Comparison of ENCODE assay signal across 14 cellular contexts in genomic region chr9:124278054-124278540, GRCh38. TPM values are rescaled to one million over a fixed set of nuclear protein-coding genes. Genes with fewer than 3 reads are reported as not detected.
DNase-seq lines count a peak whose midpoint lies in the region; ATAC-seq and TF ChIP-seq lines count a peak whose summit lies in the region.
"Had no signal": no experiment of that assay in that cellular context is flagged by ENCODE, and none has a peak within 500 bp of the region (broad histone marks: within the 10 kb centered on the region; RNA-seq: fewer than 3 reads in every experiment).

No MANE protein-coding gene starts in this region.

- no peak overlapping the region for H4K8ac ChIP-seq in mesenchymal stem cell (ENCODE audit: low read length)

- POLR2A ChIA-PET in A673 (lab: Charles Lee; ENCODE audit: low non-redundant PET), result no interaction called here

- TF ChIP-seq CTCF in A673 (conservative IDR thresholded peaks at IDR 0.05; ENCODE audit: low read depth, low read length), result no peak
- TF ChIP-seq CTCF in GM23338 (conservative IDR thresholded peaks at IDR 0.05; ENCODE audit: low read depth in 2 of 2), result no peak

- no peak overlapping the region for H3K4me3 Mint-ChIP-seq in GM23338
- no peak overlapping the region for H3K4me3 Mint-ChIP-seq in activated T-helper 17 cell treated with anti-CD3 and anti-CD28 coated beads, Interleukin-2, amount 50 U/mL, for 72 hours
- H3K4me3 Mint-ChIP-seq: activated CD4-positive, alpha-beta memory T cell treated with anti-CD3 and anti-CD28 coated beads, Interleukin-2, amount 10 ng/mL, durations not matched to agents 7 days and 5 days had no signal

- peaks cover 29% of the 10 kb centered on the region for H3K4me1 ChIP-seq in A673 (ENCODE audit: insufficient read depth, low read length, poor library complexity, severe bottlenecking)
- H3K4me1 ChIP-seq in GM23338 (ENCODE audit: insufficient read depth), result no peaks in the 10 kb centered on the region
- peaks cover 62% of the 10 kb centered on the region for H3K4me1 ChIP-seq in mesenchymal stem cell (ENCODE audit: control insufficient read depth, insufficient read depth, low read depth, low read length)

- no peak overlapping the region for H2BK5ac ChIP-seq in mesenchymal stem cell (ENCODE audit: low read depth, low read length, poor library complexity, severe bottlenecking)

- no peak overlapping the region for H3K4me2 ChIP-seq in GM23338
- no peak overlapping the region for H3K4me2 ChIP-seq in mesenchymal stem cell (ENCODE audit: low read length, poor library complexity, severe bottlenecking)

- peak overlapping the region in 1 of 2 experiments; percentile 4 for H2BK12ac ChIP-seq in mesenchymal stem cell (ENCODE audit: low read length in 2 of 2)

- H3K4me1 Mint-ChIP-seq in GM23338, result peaks cover 12% of the 10 kb centered on the region
- no peaks in the 10 kb centered on the region for H3K4me1 Mint-ChIP-seq in activated T-helper 17 cell treated with anti-CD3 and anti-CD28 coated beads, Interleukin-2, amount 50 U/mL, for 72 hours

- H3K27me3 ChIP-seq in A673 (replicated peaks; ENCODE audit: insufficient read depth, low read depth, low read length, poor library complexity) (no peaks in the 10 kb centered on the region), GM23338 (ENCODE audit: insufficient read depth) (no peaks in the 10 kb centered on the region), mesenchymal stem cell (ENCODE audit: control insufficient read depth in 1 of 2, insufficient read depth in 1 of 2, low read length in 2 of 2) (no peaks in the 10 kb centered on the region)

- H2BK120ac ChIP-seq in mesenchymal stem cell (ENCODE audit: low read depth, low read length), result no peak overlapping the region

- WGBS in mesenchymal stem cell, result 90% methylated on average over 18 of the region's 18 CpGs

- H3K36me3 Mint-ChIP-seq in GM23338 (ENCODE audit: low read depth), result no peaks in the 10 kb centered on the region
- no peaks in the 10 kb centered on the region for H3K36me3 Mint-ChIP-seq in activated T-helper 17 cell treated with anti-CD3 and anti-CD28 coated beads, Interleukin-2, amount 50 U/mL, for 72 hours (ENCODE audit: low read depth)

- in situ Hi-C loops in ACHN (cut with HindIII; ENCODE audit: low pct_ligation_motif_present, low pct_unique_long_range_greater_than_20kb, low sequenced_read_pairs), result no loop called here

- H3K9me3 Mint-ChIP-seq in GM23338, result no peaks in the 10 kb centered on the region
- no peaks in the 10 kb centered on the region for H3K9me3 Mint-ChIP-seq in activated T-helper 17 cell treated with anti-CD3 and anti-CD28 coated beads, Interleukin-2, amount 50 U/mL, for 72 hours
- H3K9me3 Mint-ChIP-seq: activated CD4-positive, alpha-beta memory T cell treated with anti-CD3 and anti-CD28 coated beads, Interleukin-2, amount 10 ng/mL, durations not matched to agents 7 days and 5 days had no signal

- peaks cover 7% of the 10 kb centered on the region for H3K79me2 ChIP-seq in GM23338 (replicated peaks; ENCODE audit: insufficient read depth)

- CTCF ChIA-PET in A673 (lab: Charles Lee), result no interaction called here

- peak overlapping the region; percentile 6; the same call in 1 of the 2 replicates for H3K27ac Mint-ChIP-seq in GM23338
- H3K27ac Mint-ChIP-seq in activated T-helper 17 cell treated with anti-CD3 and anti-CD28 coated beads, Interleukin-2, amount 50 U/mL, for 72 hours, result no peak overlapping the region
- H3K27ac Mint-ChIP-seq: activated CD4-positive, alpha-beta memory T cell treated with anti-CD3 and anti-CD28 coated beads, Interleukin-2, amount 10 ng/mL, durations not matched to agents 7 days and 5 days had no signal

- H3K9me3 ChIP-seq in A673 (ENCODE audit: low read depth, low read length, poor library complexity, severe bottlenecking) (no peaks in the 10 kb centered on the region), mesenchymal stem cell (ENCODE audit: control insufficient read depth, low read length) (no peaks in the 10 kb centered on the region)

- H4K91ac ChIP-seq in mesenchymal stem cell (ENCODE audit: low read length), result peak overlapping the region; percentile 60

- H3K27ac ChIP-seq in A673 (ENCODE audit: low read depth, low read length, poor library complexity, severe bottlenecking) (peak overlapping the region; percentile 24), GM23338 (ENCODE audit: low read depth) (no peak overlapping the region), mesenchymal stem cell (ENCODE audit: low read length, poor library complexity, severe bottlenecking) (no peak overlapping the region)

- H4K20me1 ChIP-seq in GM23338 (replicated peaks; ENCODE audit: insufficient read depth), result peaks cover under 1% of the 10 kb centered on the region; the same call in 1 of the 2 replicates

- H2AFZ ChIP-seq in GM23338 (no peak overlapping the region), mesenchymal stem cell (ENCODE audit: low read depth, low read length) (no peak overlapping the region)

- H3K9ac ChIP-seq in mesenchymal stem cell (ENCODE audit: low read length), result no peak overlapping the region

- H2BK15ac ChIP-seq in mesenchymal stem cell (ENCODE audit: low read depth, poor library complexity, severe bottlenecking), result peak overlapping the region; percentile 55

- H3K14ac ChIP-seq in mesenchymal stem cell (ENCODE audit: low read length in 2 of 2), result peak overlapping the region in 1 of 2 experiments; percentile 93

- H3K4ac ChIP-seq in mesenchymal stem cell (ENCODE audit: low read depth in 1 of 2, low read length in 2 of 2), result peak overlapping the region in 1 of 2 experiments; percentile 63

- H3K4me3 ChIP-seq in A673 (ENCODE audit: low read depth, low read length, poor library complexity, severe bottlenecking) (no peak overlapping the region), GM23338 (no peak overlapping the region), mesenchymal stem cell (ENCODE audit: insufficient read depth in 1 of 2, low read depth in 1 of 2, low read length in 2 of 2) (no peak overlapping the region)

- DNase-seq in A673 (ENCODE audit: low spot score) (no peak), GM23338 (ENCODE audit: low spot score) (no peak), mesenchymal stem cell (peak; percentile 59), foreskin melanocyte (no peak), Kasumi-1 (lab: John Stamatoyannopoulos, UW) (no peak), ACHN (no peak), left ventricle myocardium superior (no peak)
- DNase-seq: activated CD4-positive, alpha-beta memory T cell treated with anti-CD3 and anti-CD28 coated beads, Interleukin-2, amount 10 ng/mL, durations not matched to agents 7 days and 5 days; activated effector memory CD4-positive, alpha-beta T cell treated with anti-CD3 and anti-CD28 coated beads, Interleukin-2, amount 50 U/mL, for 16 hours; AML-193; DMS53; nucleus accumbens had no signal

- H3K36me3 ChIP-seq in A673 (ENCODE audit: insufficient read depth, low read length, poor library complexity, severe bottlenecking), result no peaks in the 10 kb centered on the region
- H3K36me3 ChIP-seq in GM23338 (ENCODE audit: insufficient read depth), result no peaks in the 10 kb centered on the region
- H3K36me3 ChIP-seq in mesenchymal stem cell (ENCODE audit: control insufficient read depth in 1 of 2, insufficient read depth in 2 of 2, low read depth in 1 of 2, low read length in 2 of 2), result peaks cover 30 to 45% of the 10 kb centered on the region in 2 experiments

- H2AK5ac ChIP-seq in mesenchymal stem cell (ENCODE audit: low read length, severe bottlenecking), result no peak overlapping the region

- peak overlapping the region; percentile 54 to 71 for H3K18ac ChIP-seq in mesenchymal stem cell (ENCODE audit: low read depth in 1 of 2, low read length in 2 of 2)

- no peaks in the 10 kb centered on the region for H3K9me2 ChIP-seq in GM23338 (ENCODE audit: insufficient read depth)

- intact Hi-C loops in A673 (cut with micrococcal nuclease; ENCODE audit: unreplicated experiment) (no loop called here), left ventricle myocardium superior (cut with micrococcal nuclease) (no loop called here)

- peaks cover 14% of the 10 kb centered on the region for H3K27me3 Mint-ChIP-seq in GM23338 (ENCODE audit: insufficient read depth, low read depth, poor library complexity)
- H3K27me3 Mint-ChIP-seq in activated T-helper 17 cell treated with anti-CD3 and anti-CD28 coated beads, Interleukin-2, amount 50 U/mL, for 72 hours, result no peaks in the 10 kb centered on the region
- H3K27me3 Mint-ChIP-seq: activated CD4-positive, alpha-beta memory T cell treated with anti-CD3 and anti-CD28 coated beads, Interleukin-2, amount 10 ng/mL, durations not matched to agents 7 days and 5 days had no signal

- no peak overlapping the region for H3K23ac ChIP-seq in mesenchymal stem cell (ENCODE audit: low read length in 2 of 2)

- no peaks in the 10 kb centered on the region for H3F3A ChIP-seq in GM23338 (replicated peaks; ENCODE audit: low read depth)

- H3K79me1 ChIP-seq in mesenchymal stem cell (replicated peaks; ENCODE audit: low read length, poor library complexity, severe bottlenecking), result no peaks in the 10 kb centered on the region

- no TSS peak for BruUV-seq in A673 (replicated peaks; lab: Mats Ljungman, UMichigan)

- ATAC-seq in GM23338 (no peak), left ventricle myocardium superior (no peak)
- ATAC-seq in activated T-helper 17 cell treated with anti-CD3 and anti-CD28 coated beads, Interleukin-2, amount 50 U/mL, for 72 hours (replicated peaks), result peak; percentile 54
- ATAC-seq: Right ventricle myocardium inferior had no signal

TF ChIP-seq in GM23338, 12 proteins besides CTCF, POLR2A, EP300 and RAD21 (continues in another document):
- TF ChIP-seq EZH2 (IDR thresholded peaks at IDR 0.05; ENCODE audit: low read depth, unreplicated experiment) (no peak), JUNB (IDR thresholded peaks at IDR 0.05; ENCODE audit: unreplicated experiment) (no peak), EZH2phosphoT487 (IDR thresholded peaks at IDR 0.05; ENCODE audit: unreplicated experiment) (no peak), ZNF114 (CRISPR knock-in tag; IDR thresholded peaks at IDR 0.05) (no peak), POLR2AphosphoS5 (IDR thresholded peaks at IDR 0.05; ENCODE audit: low read depth) (no peak), CREB1 (CRISPR knock-in tag; IDR thresholded peaks at IDR 0.05; ENCODE audit: low read depth) (no peak), STAT1 (IDR thresholded peaks at IDR 0.05; ENCODE audit: unreplicated experiment) (no peak)

RNA-seq across cellular contexts. Expression of gene NEK6, which starts 20.3 kb away (rescaled TPM):
- total RNA-seq in A673 (2021), result 23.3 and 35.9 TPM in 2 replicates
- 10.4 and 11.2 TPM in 2 replicates for total RNA-seq in GM23338 (2014; rRNA removed; shearing (Covaris generic))
- 6.5 and 8.1 TPM in 2 replicates for polyA plus RNA-seq in GM23338 (2016; fragmentation: Nextera tagmentation; extraction: Ambion mirVana)
- 1 to 10 TPM; 6.8 to 7.6 TPM for total RNA-seq in activated T-helper 17 cell treated with anti-CD3 and anti-CD28 coated beads, Interleukin-2, amount 50 U/mL, for 72 hours
- polyA plus RNA-seq in mesenchymal stem cell (2013, experiment 1 of 2), result 99.8 TPM
- polyA plus RNA-seq in mesenchymal stem cell (2013, experiment 2 of 2), result 97.5 TPM
- 7.7 TPM for total RNA-seq in left ventricle myocardium superior
